In genomic region chr6:139406577-139407343, GRCh38 we compare ENCODE assay signal across 1 cellular context.
A peak's percentile ranks its signal among the peaks of the same experiment; 100 is the strongest.
TF ChIP-seq lines count a peak whose summit lies in the region.

No MANE protein-coding gene starts in this region.

TF ChIP-seq in K562, 482 proteins besides CTCF, POLR2A, EP300 and RAD21:
- TF ChIP-seq, protein P1, sequence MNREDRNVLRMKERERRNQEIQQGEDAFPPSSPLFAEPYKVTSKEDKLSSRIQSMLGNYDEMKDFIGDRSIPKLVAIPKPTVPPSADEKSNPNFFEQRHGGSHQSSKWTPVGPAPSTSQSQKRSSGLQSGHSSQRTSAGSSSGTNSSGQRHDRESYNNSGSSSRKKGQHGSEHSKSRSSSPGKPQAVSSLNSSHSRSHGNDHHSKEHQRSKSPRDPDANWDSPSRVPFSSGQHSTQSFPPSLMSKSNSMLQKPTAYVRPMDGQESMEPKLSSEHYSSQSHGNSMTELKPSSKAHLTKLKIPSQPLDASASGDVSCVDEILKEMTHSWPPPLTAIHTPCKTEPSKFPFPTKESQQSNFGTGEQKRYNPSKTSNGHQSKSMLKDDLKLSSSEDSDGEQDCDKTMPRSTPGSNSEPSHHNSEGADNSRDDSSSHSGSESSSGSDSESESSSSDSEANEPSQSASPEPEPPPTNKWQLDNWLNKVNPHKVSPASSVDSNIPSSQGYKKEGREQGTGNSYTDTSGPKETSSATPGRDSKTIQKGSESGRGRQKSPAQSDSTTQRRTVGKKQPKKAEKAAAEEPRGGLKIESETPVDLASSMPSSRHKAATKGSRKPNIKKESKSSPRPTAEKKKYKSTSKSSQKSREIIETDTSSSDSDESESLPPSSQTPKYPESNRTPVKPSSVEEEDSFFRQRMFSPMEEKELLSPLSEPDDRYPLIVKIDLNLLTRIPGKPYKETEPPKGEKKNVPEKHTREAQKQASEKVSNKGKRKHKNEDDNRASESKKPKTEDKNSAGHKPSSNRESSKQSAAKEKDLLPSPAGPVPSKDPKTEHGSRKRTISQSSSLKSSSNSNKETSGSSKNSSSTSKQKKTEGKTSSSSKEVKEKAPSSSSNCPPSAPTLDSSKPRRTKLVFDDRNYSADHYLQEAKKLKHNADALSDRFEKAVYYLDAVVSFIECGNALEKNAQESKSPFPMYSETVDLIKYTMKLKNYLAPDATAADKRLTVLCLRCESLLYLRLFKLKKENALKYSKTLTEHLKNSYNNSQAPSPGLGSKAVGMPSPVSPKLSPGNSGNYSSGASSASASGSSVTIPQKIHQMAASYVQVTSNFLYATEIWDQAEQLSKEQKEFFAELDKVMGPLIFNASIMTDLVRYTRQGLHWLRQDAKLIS (CRISPR knock-in tag; IDR thresholded peaks at IDR 0.05), result no peak
- TF ChIP-seq GTF2E2 (tag; IDR thresholded peaks at IDR 0.05), result 0 out of 2 replicates have a peak, but pooled peaks have one; percentile 31
